In the genomic region with DNA sequence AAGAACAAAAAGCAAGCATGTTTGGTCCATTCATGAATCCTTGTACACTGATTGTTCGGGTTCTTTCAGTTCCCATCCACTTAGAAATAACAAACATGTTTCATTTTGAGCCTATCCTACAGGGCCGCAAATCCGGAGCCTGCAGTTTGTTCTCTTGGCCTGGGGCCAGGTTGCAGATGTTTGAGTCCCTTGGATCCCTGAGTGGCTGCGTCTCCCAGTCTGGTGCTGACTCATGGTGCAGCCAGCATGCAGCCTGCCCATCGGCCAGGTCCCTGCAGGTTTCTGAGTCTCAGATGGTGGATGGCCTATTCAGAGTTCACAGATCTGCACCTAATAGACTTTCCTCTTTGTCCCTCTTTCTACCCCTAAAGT, we compare ENCODE assay signal across 9 cellular contexts. TPM values are rescaled to one million over a fixed set of nuclear protein-coding genes. Genes with fewer than 3 reads are reported as not detected.
DNase-seq lines count a peak whose midpoint lies in the region; TF ChIP-seq lines count a peak whose summit lies in the region.
"Had no signal": no experiment of that assay in that cellular context is flagged by ENCODE, and none has a peak within 500 bp of the region (broad histone marks: within the 10 kb centered on the region; RNA-seq: fewer than 3 reads in every experiment).

No MANE protein-coding gene starts in this region.

- peaks cover 17% of the 10 kb centered on the region for H4K20me1 ChIP-seq in SK-N-SH (ENCODE audit: insufficient read depth)

- peaks cover 31% of the 10 kb centered on the region for H3K79me2 ChIP-seq in SK-N-SH (ENCODE audit: insufficient read depth)

- H3K9me2 ChIP-seq in SK-N-SH, result no peaks in the 10 kb centered on the region

- H3K4me1 ChIP-seq in SK-N-SH (ENCODE audit: control insufficient read depth in 1 of 2, insufficient read depth in 2 of 2, low read depth in 1 of 2, low read length in 1 of 2), result peaks cover 22 to 37% of the 10 kb centered on the region in 2 experiments; a peak in 3 of 4 replicates
- H3K4me1 ChIP-seq in tibial nerve, result peaks cover 0 to 46% (median 16%) of the 10 kb centered on the region in 4 donors

- CTCF ChIA-PET in SK-N-SH (lab: Yijun Ruan, JAX), result interaction anchor here (0.9 to 4.6 kb wide), 7 partner anchors 12 to 255 kb away, joined by 3 to 33 read pairs (median 6); no protein-coding TSS in a partner anchor

- TF ChIP-seq CTCF in SK-N-SH (IDR thresholded peaks at IDR 0.05) (no peak), tibial nerve (IDR thresholded peaks at IDR 0.05) (no peak)

- H3K36me3 ChIP-seq in SK-N-SH (replicated peaks in 1 of 2; ENCODE audit: control insufficient read depth in 1 of 2, insufficient read depth in 2 of 2, low read length in 1 of 2), result peaks cover 0 to 12% of the 10 kb centered on the region in 2 experiments
- H3K36me3 ChIP-seq in tibial nerve, result no peaks in the 10 kb centered on the region
- H3K36me3 ChIP-seq: BLaER1 had no signal

- no peak for TF ChIP-seq POLR2A in tibial nerve (IDR thresholded peaks at IDR 0.05)

- H2AFZ ChIP-seq in SK-N-SH (ENCODE audit: low read depth), result peak overlapping the region; percentile 38

- TF ChIP-seq RAD21 in SK-N-SH (IDR thresholded peaks at IDR 0.05; ENCODE audit: low read length), result no peak; the same call in 1 of the 2 replicates

- TF ChIP-seq EP300 in SK-N-SH (IDR thresholded peaks at IDR 0.05; ENCODE audit: borderline replicate concordance in 1 of 2, low read depth in 1 of 2, low read length in 1 of 2), result no peak; a peak in 1 of 4 replicates
- no peak for TF ChIP-seq EP300 in tibial nerve (IDR thresholded peaks at IDR 0.05)

- no peak overlapping the region for H3K9ac ChIP-seq in SK-N-SH
- H3K9ac ChIP-seq: BLaER1 had no signal

- H3K4me2 ChIP-seq in SK-N-SH, result peak overlapping the region; percentile 44; the same call in 1 of the 2 replicates

- H3K27me3 ChIP-seq in SK-N-SH (ENCODE audit: insufficient read depth) (no peaks in the 10 kb centered on the region), tibial nerve (no peaks in the 10 kb centered on the region)
- H3K27me3 ChIP-seq: BLaER1 had no signal

- WGBS in SK-N-SH (ENCODE audit: low lambda C conversion rate), result 9% methylated on average over 5 of the region's 5 CpGs
- 61% methylated on average over 4 to 5 of the region's 5 CpGs for WGBS in tibial nerve, 2 donors

- peak; percentile 56 for DNase-seq in activated CD8-positive, alpha-beta memory T cell treated with anti-CD3 and anti-CD28 coated beads, Interleukin-2, amount 50 U/mL, for 48 hours
- DNase-seq in activated CD8-positive, alpha-beta memory T cell treated with anti-CD3 and anti-CD28 coated beads for 24 hours, result no peak
- DNase-seq in SK-N-SH (peak; percentile 73), hypothalamus (lab: John Stamatoyannopoulos, UW) (peak in 26 of 51 donors; percentile 9 to 63 (median 30)), tibial nerve (ENCODE audit: low spot score in 2 of 2) (peak; percentile 47 to 58), activated T-cell treated with anti-CD3 and anti-CD28 coated beads for 4 hours (no peak), activated gamma-delta T cell treated with Interleukin-2 at 50 U/mL for 16 hours (no peak)
- DNase-seq in NK-92 treated with Interleukin-12 subunit alpha and Interleukin-12 subunit beta, amount 100 ng/mL, for 24 hours (lab: John Stamatoyannopoulos, UW), result no peak

- H3K9me3 ChIP-seq in SK-N-SH, result no peaks in the 10 kb centered on the region
- H3K9me3 ChIP-seq in tibial nerve, result no peaks in the 10 kb centered on the region
- H3K9me3 ChIP-seq: BLaER1 had no signal

- no peak overlapping the region for H3K4me3 ChIP-seq in SK-N-SH (ENCODE audit: low read depth in 2 of 2, low read length in 1 of 2)
- H3K4me3 ChIP-seq in tibial nerve, result no peak overlapping the region
- H3K4me3 ChIP-seq: BLaER1 had no signal

- POLR2A ChIA-PET in SK-N-SH (lab: Yijun Ruan, JAX), result no interaction called here

- H3F3A ChIP-seq in SK-N-SH (replicated peaks; ENCODE audit: insufficient read depth), result peaks cover 10% of the 10 kb centered on the region

- H3K27ac ChIP-seq in SK-N-SH (ENCODE audit: low read depth in 2 of 2, low read length in 1 of 2) (peak overlapping the region; percentile 53 to 92; a peak in 3 of 4 replicates), tibial nerve (peak overlapping the region in 1 of 4 donors; percentile 31)
- H3K27ac ChIP-seq: BLaER1 had no signal

TF ChIP-seq in SK-N-SH, 30 proteins besides CTCF, POLR2A, EP300 and RAD21 (continues in another document):
- TF ChIP-seq FOXM1 (IDR thresholded peaks at IDR 0.05; ENCODE audit: low read depth) (no peak), MEF2A (IDR thresholded peaks at IDR 0.05; ENCODE audit: borderline replicate concordance, low read depth) (no peak), SIN3A (IDR thresholded peaks at IDR 0.05; ENCODE audit: borderline replicate concordance, low read depth, low read length) (no peak), PBX3 (IDR thresholded peaks at IDR 0.05) (0 out of 2 replicates have a peak, but pooled peaks have one; percentile 10), GABPA (IDR thresholded peaks at IDR 0.05; ENCODE audit: low read depth) (no peak), FOXJ3 (CRISPR knock-in tag; IDR thresholded peaks at IDR 0.05) (no peak), EZH2phosphoT487 (IDR thresholded peaks at IDR 0.05; ENCODE audit: borderline replicate concordance, low read depth) (no peak), RCOR1 (IDR thresholded peaks at IDR 0.05; ENCODE audit: low read length) (no peak), RXRA (IDR thresholded peaks at IDR 0.05; ENCODE audit: borderline replicate concordance, low read depth) (no peak), MXI1 (IDR thresholded peaks at IDR 0.05; ENCODE audit: low read depth, low read length) (peak; percentile 59; the same call in 1 of the 2 replicates), ZBTB33 (IDR thresholded peaks at IDR 0.05; ENCODE audit: borderline replicate concordance, low read depth) (no peak), FOSL2 (IDR thresholded peaks at IDR 0.05; ENCODE audit: borderline replicate concordance, low read depth) (peak; percentile 53; the same call in 1 of the 2 replicates)
- TF ChIP-seq, protein P1, sequence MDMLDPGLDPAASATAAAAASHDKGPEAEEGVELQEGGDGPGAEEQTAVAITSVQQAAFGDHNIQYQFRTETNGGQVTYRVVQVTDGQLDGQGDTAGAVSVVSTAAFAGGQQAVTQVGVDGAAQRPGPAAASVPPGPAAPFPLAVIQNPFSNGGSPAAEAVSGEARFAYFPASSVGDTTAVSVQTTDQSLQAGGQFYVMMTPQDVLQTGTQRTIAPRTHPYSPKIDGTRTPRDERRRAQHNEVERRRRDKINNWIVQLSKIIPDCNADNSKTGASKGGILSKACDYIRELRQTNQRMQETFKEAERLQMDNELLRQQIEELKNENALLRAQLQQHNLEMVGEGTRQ (IDR thresholded peaks at IDR 0.05; ENCODE audit: borderline replicate concordance, low read depth, low read length), result no peak
- TF ChIP-seq, protein P2, sequence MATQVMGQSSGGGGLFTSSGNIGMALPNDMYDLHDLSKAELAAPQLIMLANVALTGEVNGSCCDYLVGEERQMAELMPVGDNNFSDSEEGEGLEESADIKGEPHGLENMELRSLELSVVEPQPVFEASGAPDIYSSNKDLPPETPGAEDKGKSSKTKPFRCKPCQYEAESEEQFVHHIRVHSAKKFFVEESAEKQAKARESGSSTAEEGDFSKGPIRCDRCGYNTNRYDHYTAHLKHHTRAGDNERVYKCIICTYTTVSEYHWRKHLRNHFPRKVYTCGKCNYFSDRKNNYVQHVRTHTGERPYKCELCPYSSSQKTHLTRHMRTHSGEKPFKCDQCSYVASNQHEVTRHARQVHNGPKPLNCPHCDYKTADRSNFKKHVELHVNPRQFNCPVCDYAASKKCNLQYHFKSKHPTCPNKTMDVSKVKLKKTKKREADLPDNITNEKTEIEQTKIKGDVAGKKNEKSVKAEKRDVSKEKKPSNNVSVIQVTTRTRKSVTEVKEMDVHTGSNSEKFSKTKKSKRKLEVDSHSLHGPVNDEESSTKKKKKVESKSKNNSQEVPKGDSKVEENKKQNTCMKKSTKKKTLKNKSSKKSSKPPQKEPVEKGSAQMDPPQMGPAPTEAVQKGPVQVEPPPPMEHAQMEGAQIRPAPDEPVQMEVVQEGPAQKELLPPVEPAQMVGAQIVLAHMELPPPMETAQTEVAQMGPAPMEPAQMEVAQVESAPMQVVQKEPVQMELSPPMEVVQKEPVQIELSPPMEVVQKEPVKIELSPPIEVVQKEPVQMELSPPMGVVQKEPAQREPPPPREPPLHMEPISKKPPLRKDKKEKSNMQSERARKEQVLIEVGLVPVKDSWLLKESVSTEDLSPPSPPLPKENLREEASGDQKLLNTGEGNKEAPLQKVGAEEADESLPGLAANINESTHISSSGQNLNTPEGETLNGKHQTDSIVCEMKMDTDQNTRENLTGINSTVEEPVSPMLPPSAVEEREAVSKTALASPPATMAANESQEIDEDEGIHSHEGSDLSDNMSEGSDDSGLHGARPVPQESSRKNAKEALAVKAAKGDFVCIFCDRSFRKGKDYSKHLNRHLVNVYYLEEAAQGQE (IDR thresholded peaks at IDR 0.05; ENCODE audit: low read depth, low read length), result no peak

RNA-seq across cellular contexts. Expression of gene DYNC1H1, which starts 1.9 kb away (rescaled TPM):
- polyA plus RNA-seq in SK-N-SH (2012; rRNA removed), result 110 and 140 TPM in 2 replicates
- 78.2 and 105 TPM in 2 replicates for polyA plus RNA-seq in SK-N-SH (2012; cell fraction: cytosol; rRNA removed)
- polyA plus RNA-seq in SK-N-SH (2012; cell fraction: nucleus; rRNA removed), result 354 and 413 TPM in 2 replicates
- 100 to 1,000 TPM; 506 to 690 (median 631) TPM for total RNA-seq in tibial nerve

Comparison
In these comparisons a context has a peak if more than half of its experiments do, and no peak if none do; other contexts are left out.
1. DNase-seq: peak in activated CD8-positive, alpha-beta memory T cell treated with anti-CD3 and anti-CD28 coated beads, Interleukin-2, amount 50 U/mL, for 48 hours (single experiment), SK-N-SH (single experiment), hypothalamus (26 of 51) and tibial nerve (2 of 2); none in activated CD8-positive, alpha-beta memory T cell treated with anti-CD3 and anti-CD28 coated beads for 24 hours (single experiment), activated T-cell treated with anti-CD3 and anti-CD28 coated beads for 4 hours (single experiment), activated gamma-delta T cell treated with Interleukin-2 at 50 U/mL for 16 hours (single experiment) and NK-92 treated with Interleukin-12 subunit alpha and Interleukin-12 subunit beta, amount 100 ng/mL, for 24 hours (single experiment).